In the genomic region with DNA sequence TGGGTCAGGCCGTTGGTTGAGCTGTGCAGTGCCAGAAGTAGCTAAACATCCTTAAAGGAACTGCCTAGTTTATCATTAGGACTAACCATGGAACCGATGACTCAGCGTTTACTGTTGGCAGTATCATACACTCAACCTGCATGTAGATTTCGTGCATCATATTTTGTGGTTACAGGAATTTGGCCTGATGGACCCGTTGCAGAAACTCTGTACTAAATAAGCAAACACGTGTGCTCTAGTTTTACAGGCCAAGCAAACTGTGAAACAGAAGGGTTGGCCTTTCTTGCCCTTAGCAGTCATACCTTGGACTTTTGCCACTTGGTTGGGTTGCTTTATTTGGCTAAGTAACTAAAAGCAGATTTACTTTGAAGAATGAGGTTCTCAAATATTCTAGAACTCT, we compare ENCODE assay signal across 1 cellular context.
A peak's percentile ranks its signal among the peaks of the same experiment; 100 is the strongest.
TF ChIP-seq lines count a peak whose summit lies in the region.

No MANE protein-coding gene starts in this region.

TF ChIP-seq in HEK293, 187 proteins besides CTCF, POLR2A, EP300 and RAD21 (continued from another document and continues in another):
- TF ChIP-seq, protein P1, sequence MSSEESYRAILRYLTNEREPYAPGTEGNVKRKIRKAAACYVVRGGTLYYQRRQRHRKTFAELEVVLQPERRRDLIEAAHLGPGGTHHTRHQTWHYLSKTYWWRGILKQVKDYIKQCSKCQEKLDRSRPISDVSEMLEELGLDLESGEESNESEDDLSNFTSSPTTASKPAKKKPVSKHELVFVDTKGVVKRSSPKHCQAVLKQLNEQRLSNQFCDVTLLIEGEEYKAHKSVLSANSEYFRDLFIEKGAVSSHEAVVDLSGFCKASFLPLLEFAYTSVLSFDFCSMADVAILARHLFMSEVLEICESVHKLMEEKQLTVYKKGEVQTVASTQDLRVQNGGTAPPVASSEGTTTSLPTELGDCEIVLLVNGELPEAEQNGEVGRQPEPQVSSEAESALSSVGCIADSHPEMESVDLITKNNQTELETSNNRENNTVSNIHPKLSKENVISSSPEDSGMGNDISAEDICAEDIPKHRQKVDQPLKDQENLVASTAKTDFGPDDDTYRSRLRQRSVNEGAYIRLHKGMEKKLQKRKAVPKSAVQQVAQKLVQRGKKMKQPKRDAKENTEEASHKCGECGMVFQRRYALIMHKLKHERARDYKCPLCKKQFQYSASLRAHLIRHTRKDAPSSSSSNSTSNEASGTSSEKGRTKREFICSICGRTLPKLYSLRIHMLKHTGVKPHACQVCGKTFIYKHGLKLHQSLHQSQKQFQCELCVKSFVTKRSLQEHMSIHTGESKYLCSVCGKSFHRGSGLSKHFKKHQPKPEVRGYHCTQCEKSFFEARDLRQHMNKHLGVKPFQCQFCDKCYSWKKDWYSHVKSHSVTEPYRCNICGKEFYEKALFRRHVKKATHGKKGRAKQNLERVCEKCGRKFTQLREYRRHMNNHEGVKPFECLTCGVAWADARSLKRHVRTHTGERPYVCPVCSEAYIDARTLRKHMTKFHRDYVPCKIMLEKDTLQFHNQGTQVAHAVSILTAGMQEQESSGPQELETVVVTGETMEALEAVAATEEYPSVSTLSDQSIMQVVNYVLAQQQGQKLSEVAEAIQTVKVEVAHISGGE (tag by site-specific recombination; conservative IDR thresholded peaks at IDR 0.05; ENCODE audit: low read depth), result no peak
- TF ChIP-seq ZNF114 (tag by site-specific recombination; IDR thresholded peaks at IDR 0.05) (no peak), ZNF175 (tag by site-specific recombination; IDR thresholded peaks at IDR 0.05) (no peak), ZNF132 (tag by site-specific recombination; IDR thresholded peaks at IDR 0.05; ENCODE audit: borderline replicate concordance) (no peak), ZNF785 (tag by site-specific recombination; IDR thresholded peaks at IDR 0.05) (no peak), ZNF843 (tag by site-specific recombination; IDR thresholded peaks at IDR 0.05) (peak; percentile 99), GFI1B (tag by site-specific recombination; IDR thresholded peaks at IDR 0.05) (0 out of 2 replicates have a peak, but pooled peaks have one; percentile 18), ZNF664 (tag by site-specific recombination; IDR thresholded peaks at IDR 0.05) (peak; percentile 29; the same call in 1 of the 2 replicates), ZNF777 (tag by site-specific recombination; IDR thresholded peaks at IDR 0.05; ENCODE audit: borderline replicate concordance) (no peak), ZSCAN23 (tag by site-specific recombination; IDR thresholded peaks at IDR 0.05) (peak; percentile 74), ZNF521 (tag by site-specific recombination; IDR thresholded peaks at IDR 0.05) (no peak), ZNF701 (tag by site-specific recombination; IDR thresholded peaks at IDR 0.05) (no peak), ZBTB21 (tag by site-specific recombination; IDR thresholded peaks at IDR 0.05) (peak; percentile 79; the same call in 1 of the 2 replicates), SETDB1 (IDR thresholded peaks at IDR 0.05; ENCODE audit: insufficient read length, low read length) (no peak), ZNF660 (tag by site-specific recombination; IDR thresholded peaks at IDR 0.05) (no peak), MYNN (tag by site-specific recombination; IDR thresholded peaks at IDR 0.05; ENCODE audit: borderline replicate concordance) (no peak), OVOL3 (tag by site-specific recombination; IDR thresholded peaks at IDR 0.05) (peak; percentile 89), ZNF529 (tag by site-specific recombination; IDR thresholded peaks at IDR 0.05; ENCODE audit: insufficient replicate concordance) (no peak), ZNF311 (tag by site-specific recombination; IDR thresholded peaks at IDR 0.05; ENCODE audit: borderline replicate concordance) (no peak), ZNF157 (tag by site-specific recombination; IDR thresholded peaks at IDR 0.05) (no peak), ZFP37 (tag by site-specific recombination; IDR thresholded peaks at IDR 0.05) (no peak), ZNF558 (tag by site-specific recombination; IDR thresholded peaks at IDR 0.05) (0 out of 2 replicates have a peak, but pooled peaks have one; percentile 51), SP3 (tag by site-specific recombination; IDR thresholded peaks at IDR 0.05) (0 out of 2 replicates have a peak, but pooled peaks have one; percentile 20), ZNF600 (tag by site-specific recombination; IDR thresholded peaks at IDR 0.05) (peak; percentile 51), ZNF133 (tag by site-specific recombination; IDR thresholded peaks at IDR 0.05) (no peak), GLI2 (tag by site-specific recombination; IDR thresholded peaks at IDR 0.05; ENCODE audit: borderline replicate concordance, low read depth) (peak; percentile 94; the same call in 1 of the 2 replicates), ZNF146 (tag by site-specific recombination; IDR thresholded peaks at IDR 0.05) (no peak), ZFP3 (tag by site-specific recombination; IDR thresholded peaks at IDR 0.05; ENCODE audit: low read depth) (no peak), ZNF324 (tag by site-specific recombination; IDR thresholded peaks at IDR 0.05) (peak; percentile 76), KLF10 (tag by site-specific recombination; IDR thresholded peaks at IDR 0.05) (0 out of 2 replicates have a peak, but pooled peaks have one; percentile 49), ZNF211 (tag by site-specific recombination; IDR thresholded peaks at IDR 0.05; ENCODE audit: low read depth) (no peak), ZNF19 (tag by site-specific recombination; IDR thresholded peaks at IDR 0.05; ENCODE audit: low read depth) (no peak), ZBTB8A (tag by site-specific recombination; IDR thresholded peaks at IDR 0.05) (peak; percentile 69), ZNF202 (tag by site-specific recombination; IDR thresholded peaks at IDR 0.05; ENCODE audit: borderline replicate concordance) (no peak), ZNF654 (tag by site-specific recombination; IDR thresholded peaks at IDR 0.05; ENCODE audit: low read depth) (no peak), ZNF561 (tag by site-specific recombination; IDR thresholded peaks at IDR 0.05; ENCODE audit: borderline replicate concordance) (peak; percentile 79; the same call in 1 of the 2 replicates), ZNF140 (tag by site-specific recombination; IDR thresholded peaks at IDR 0.05) (no peak), ZNF350 (tag by site-specific recombination; IDR thresholded peaks at IDR 0.05) (no peak), ZNF677 (tag by site-specific recombination; IDR thresholded peaks at IDR 0.05) (no peak), ZNF155 (tag by site-specific recombination; IDR thresholded peaks at IDR 0.05) (no peak), ZNF121 (tag by site-specific recombination; IDR thresholded peaks at IDR 0.05) (0 out of 2 replicates have a peak, but pooled peaks have one; percentile 19), SP2 (tag by site-specific recombination; IDR thresholded peaks at IDR 0.05) (no peak; the same call in 1 of the 2 replicates)
- TF ChIP-seq, protein P2, sequence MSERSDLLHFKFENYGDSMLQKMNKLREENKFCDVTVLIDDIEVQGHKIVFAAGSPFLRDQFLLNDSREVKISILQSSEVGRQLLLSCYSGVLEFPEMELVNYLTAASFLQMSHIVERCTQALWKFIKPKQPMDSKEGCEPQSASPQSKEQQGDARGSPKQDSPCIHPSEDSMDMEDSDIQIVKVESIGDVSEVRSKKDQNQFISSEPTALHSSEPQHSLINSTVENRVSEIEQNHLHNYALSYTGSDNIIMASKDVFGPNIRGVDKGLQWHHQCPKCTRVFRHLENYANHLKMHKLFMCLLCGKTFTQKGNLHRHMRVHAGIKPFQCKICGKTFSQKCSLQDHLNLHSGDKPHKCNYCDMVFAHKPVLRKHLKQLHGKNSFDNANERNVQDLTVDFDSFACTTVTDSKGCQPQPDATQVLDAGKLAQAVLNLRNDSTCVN (tag by site-specific recombination; optimal IDR thresholded peaks at IDR 0.05), result no peak
- TF ChIP-seq, protein P3, sequence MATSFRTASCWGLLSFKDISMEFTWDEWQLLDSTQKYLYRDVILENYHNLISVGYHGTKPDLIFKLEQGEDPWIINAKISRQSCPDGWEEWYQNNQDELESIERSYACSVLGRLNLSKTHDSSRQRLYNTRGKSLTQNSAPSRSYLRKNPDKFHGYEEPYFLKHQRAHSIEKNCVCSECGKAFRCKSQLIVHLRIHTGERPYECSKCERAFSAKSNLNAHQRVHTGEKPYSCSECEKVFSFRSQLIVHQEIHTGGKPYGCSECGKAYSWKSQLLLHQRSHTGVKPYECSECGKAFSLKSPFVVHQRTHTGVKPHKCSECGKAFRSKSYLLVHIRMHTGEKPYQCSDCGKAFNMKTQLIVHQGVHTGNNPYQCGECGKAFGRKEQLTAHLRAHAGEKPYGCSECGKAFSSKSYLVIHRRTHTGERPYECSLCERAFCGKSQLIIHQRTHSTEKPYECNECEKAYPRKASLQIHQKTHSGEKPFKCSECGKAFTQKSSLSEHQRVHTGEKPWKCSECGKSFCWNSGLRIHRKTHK (tag by site-specific recombination; IDR thresholded peaks at IDR 0.05), result no peak
- TF ChIP-seq, protein P4, sequence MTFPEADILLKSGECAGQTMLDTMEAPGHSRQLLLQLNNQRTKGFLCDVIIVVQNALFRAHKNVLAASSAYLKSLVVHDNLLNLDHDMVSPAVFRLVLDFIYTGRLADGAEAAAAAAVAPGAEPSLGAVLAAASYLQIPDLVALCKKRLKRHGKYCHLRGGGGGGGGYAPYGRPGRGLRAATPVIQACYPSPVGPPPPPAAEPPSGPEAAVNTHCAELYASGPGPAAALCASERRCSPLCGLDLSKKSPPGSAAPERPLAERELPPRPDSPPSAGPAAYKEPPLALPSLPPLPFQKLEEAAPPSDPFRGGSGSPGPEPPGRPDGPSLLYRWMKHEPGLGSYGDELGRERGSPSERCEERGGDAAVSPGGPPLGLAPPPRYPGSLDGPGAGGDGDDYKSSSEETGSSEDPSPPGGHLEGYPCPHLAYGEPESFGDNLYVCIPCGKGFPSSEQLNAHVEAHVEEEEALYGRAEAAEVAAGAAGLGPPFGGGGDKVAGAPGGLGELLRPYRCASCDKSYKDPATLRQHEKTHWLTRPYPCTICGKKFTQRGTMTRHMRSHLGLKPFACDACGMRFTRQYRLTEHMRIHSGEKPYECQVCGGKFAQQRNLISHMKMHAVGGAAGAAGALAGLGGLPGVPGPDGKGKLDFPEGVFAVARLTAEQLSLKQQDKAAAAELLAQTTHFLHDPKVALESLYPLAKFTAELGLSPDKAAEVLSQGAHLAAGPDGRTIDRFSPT (tag by site-specific recombination; IDR thresholded peaks at IDR 0.05), result no peak
- TF ChIP-seq, protein P5, sequence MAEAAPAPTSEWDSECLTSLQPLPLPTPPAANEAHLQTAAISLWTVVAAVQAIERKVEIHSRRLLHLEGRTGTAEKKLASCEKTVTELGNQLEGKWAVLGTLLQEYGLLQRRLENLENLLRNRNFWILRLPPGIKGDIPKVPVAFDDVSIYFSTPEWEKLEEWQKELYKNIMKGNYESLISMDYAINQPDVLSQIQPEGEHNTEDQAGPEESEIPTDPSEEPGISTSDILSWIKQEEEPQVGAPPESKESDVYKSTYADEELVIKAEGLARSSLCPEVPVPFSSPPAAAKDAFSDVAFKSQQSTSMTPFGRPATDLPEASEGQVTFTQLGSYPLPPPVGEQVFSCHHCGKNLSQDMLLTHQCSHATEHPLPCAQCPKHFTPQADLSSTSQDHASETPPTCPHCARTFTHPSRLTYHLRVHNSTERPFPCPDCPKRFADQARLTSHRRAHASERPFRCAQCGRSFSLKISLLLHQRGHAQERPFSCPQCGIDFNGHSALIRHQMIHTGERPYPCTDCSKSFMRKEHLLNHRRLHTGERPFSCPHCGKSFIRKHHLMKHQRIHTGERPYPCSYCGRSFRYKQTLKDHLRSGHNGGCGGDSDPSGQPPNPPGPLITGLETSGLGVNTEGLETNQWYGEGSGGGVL (tag by site-specific recombination; IDR thresholded peaks at IDR 0.05), result peak; percentile 43
- TF ChIP-seq, protein P6, sequence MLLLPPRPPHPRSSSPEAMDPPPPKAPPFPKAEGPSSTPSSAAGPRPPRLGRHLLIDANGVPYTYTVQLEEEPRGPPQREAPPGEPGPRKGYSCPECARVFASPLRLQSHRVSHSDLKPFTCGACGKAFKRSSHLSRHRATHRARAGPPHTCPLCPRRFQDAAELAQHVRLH (tag by site-specific recombination; IDR thresholded peaks at IDR 0.05), result peak; percentile 54; the same call in 1 of the 2 replicates
- TF ChIP-seq, protein P7, sequence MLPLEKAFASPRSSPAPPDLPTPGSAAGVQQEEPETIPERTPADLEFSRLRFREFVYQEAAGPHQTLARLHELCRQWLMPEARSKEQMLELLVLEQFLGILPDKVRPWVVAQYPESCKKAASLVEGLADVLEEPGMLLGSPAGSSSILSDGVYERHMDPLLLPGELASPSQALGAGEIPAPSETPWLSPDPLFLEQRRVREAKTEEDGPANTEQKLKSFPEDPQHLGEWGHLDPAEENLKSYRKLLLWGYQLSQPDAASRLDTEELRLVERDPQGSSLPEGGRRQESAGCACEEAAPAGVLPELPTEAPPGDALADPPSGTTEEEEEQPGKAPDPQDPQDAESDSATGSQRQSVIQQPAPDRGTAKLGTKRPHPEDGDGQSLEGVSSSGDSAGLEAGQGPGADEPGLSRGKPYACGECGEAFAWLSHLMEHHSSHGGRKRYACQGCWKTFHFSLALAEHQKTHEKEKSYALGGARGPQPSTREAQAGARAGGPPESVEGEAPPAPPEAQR (tag by site-specific recombination; IDR thresholded peaks at IDR 0.05), result no peak
- TF ChIP-seq, protein P8, sequence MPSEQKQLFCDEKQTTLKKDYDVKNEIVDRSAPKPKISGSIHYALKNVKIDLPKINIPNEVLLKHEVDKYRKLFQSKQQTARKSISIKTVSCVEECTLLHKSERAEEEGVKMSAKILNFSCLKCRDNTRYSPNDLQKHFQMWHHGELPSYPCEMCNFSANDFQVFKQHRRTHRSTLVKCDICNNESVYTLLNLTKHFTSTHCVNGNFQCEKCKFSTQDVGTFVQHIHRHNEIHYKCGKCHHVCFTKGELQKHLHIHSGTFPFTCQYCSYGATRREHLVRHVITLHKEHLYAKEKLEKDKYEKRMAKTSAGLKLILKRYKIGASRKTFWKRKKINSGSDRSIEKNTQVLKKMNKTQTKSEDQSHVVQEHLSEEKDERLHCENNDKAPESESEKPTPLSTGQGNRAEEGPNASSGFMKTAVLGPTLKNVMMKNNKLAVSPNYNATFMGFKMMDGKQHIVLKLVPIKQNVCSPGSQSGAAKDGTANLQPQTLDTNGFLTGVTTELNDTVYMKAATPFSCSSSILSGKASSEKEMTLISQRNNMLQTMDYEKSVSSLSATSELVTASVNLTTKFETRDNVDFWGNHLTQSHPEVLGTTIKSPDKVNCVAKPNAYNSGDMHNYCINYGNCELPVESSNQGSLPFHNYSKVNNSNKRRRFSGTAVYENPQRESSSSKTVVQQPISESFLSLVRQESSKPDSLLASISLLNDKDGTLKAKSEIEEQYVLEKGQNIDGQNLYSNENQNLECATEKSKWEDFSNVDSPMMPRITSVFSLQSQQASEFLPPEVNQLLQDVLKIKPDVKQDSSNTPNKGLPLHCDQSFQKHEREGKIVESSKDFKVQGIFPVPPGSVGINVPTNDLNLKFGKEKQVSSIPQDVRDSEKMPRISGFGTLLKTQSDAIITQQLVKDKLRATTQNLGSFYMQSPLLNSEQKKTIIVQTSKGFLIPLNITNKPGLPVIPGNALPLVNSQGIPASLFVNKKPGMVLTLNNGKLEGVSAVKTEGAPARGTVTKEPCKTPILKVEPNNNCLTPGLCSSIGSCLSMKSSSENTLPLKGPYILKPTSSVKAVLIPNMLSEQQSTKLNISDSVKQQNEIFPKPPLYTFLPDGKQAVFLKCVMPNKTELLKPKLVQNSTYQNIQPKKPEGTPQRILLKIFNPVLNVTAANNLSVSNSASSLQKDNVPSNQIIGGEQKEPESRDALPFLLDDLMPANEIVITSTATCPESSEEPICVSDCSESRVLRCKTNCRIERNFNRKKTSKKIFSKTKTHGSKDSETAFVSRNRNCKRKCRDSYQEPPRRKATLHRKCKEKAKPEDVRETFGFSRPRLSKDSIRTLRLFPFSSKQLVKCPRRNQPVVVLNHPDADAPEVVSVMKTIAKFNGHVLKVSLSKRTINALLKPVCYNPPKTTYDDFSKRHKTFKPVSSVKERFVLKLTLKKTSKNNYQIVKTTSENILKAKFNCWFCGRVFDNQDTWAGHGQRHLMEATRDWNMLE (tag by site-specific recombination; conservative IDR thresholded peaks at IDR 0.05; ENCODE audit: low read depth), result no peak
